18 cellular contexts compared by ENCODE assay signal in genomic region chr9:18163146-18163545, GRCh38.
A peak's percentile ranks its signal among the peaks of the same experiment; 100 is the strongest.
DNase-seq lines count a peak whose midpoint lies in the region; ATAC-seq and TF ChIP-seq lines count a peak whose summit lies in the region.
"Had no signal": no experiment of that assay in that cellular context is flagged by ENCODE, and none has a peak within 500 bp of the region (broad histone marks: within the 10 kb centered on the region; RNA-seq: fewer than 3 reads in every experiment).

No MANE protein-coding gene starts in this region.

- H3K4me1 ChIP-seq in mesendoderm (ENCODE audit: control insufficient read depth, low read depth, low read length) (peaks cover 2% of the 10 kb centered on the region), stomach (peaks cover 0 to 12% (median 3%) of the 10 kb centered on the region in 4 donors), spleen (no peaks in the 10 kb centered on the region), MM.1S (ENCODE audit: low read length) (no peaks in the 10 kb centered on the region)
- H3K4me1 ChIP-seq: BLaER1 had no signal

- no peak for TF ChIP-seq EP300 in stomach (IDR thresholded peaks at IDR 0.05)

- no peak overlapping the region for H3K27ac ChIP-seq in mesendoderm (ENCODE audit: low read depth, low read length)
- no peak overlapping the region for H3K27ac ChIP-seq in stomach
- H3K27ac ChIP-seq in spleen, result no peak overlapping the region
- H3K27ac ChIP-seq in MM.1S (ENCODE audit: low read length), result no peak overlapping the region
- H3K27ac ChIP-seq: BLaER1, C4-2B had no signal

- H3K56ac ChIP-seq in mesendoderm (ENCODE audit: low read length), result no peak overlapping the region

- TF ChIP-seq CTCF in stomach (IDR thresholded peaks at IDR 0.05) (no peak), spleen (IDR thresholded peaks at IDR 0.05 in 8 of 11, conservative IDR thresholded peaks at IDR 0.05 in 3 of 11) (no peak), MM.1S (IDR thresholded peaks at IDR 0.05; ENCODE audit: low read length) (no peak)

- ATAC-seq in Right ventricle myocardium superior (ENCODE audit: poor library complexity) (peak; percentile 41), left cardiac atrium (no peak)
- ATAC-seq: CD8-positive, alpha-beta T cell; GM23338; HCT116 had no signal

- intact Hi-C loops in Right ventricle myocardium superior (cut with DNase I) (no loop called here), left cardiac atrium (cut with DNase I) (no loop called here), stomach (cut with DNase I; ENCODE audit: low total_unique reads) (no loop called here), spleen (cut with DNase I; ENCODE audit: low total_unique reads) (no loop called here)

- no peak overlapping the region for H3K4me2 ChIP-seq in mesendoderm (ENCODE audit: low read length)
- H3K4me2 ChIP-seq in MM.1S (ENCODE audit: low read depth, low read length), result no peak overlapping the region
- H3K4me2 ChIP-seq: BLaER1, GM23338 had no signal

- TF ChIP-seq POLR2A in stomach (IDR thresholded peaks at IDR 0.05), result no peak
- TF ChIP-seq POLR2A in spleen (IDR thresholded peaks at IDR 0.05), result no peak

- H4K5ac ChIP-seq in mesendoderm (ENCODE audit: low read length), result no peak overlapping the region

- H3K79me2 ChIP-seq in mesendoderm (ENCODE audit: control insufficient read depth, insufficient read depth, low read length) (no peaks in the 10 kb centered on the region), MM.1S (ENCODE audit: low read length) (no peaks in the 10 kb centered on the region)

- no peak overlapping the region for H2AK5ac ChIP-seq in mesendoderm (ENCODE audit: low read length)

- H3K23ac ChIP-seq in mesendoderm (ENCODE audit: low read length), result no peak overlapping the region

- no peaks in the 10 kb centered on the region for H4K20me1 ChIP-seq in MM.1S (ENCODE audit: insufficient read depth, low read length)
- H4K20me1 ChIP-seq: BLaER1 had no signal

- H3K4me3 ChIP-seq in mesendoderm (ENCODE audit: low read length) (no peak overlapping the region), stomach (no peak overlapping the region), spleen (no peak overlapping the region), MM.1S (ENCODE audit: low read length) (no peak overlapping the region)
- H3K4me3 ChIP-seq: BLaER1, GM23338 had no signal

- no peak overlapping the region for H3K18ac ChIP-seq in mesendoderm (ENCODE audit: low read length)

- no peak overlapping the region for H2AFZ ChIP-seq in MM.1S (ENCODE audit: low read length)
- H2AFZ ChIP-seq: GM23338 had no signal

- no peaks in the 10 kb centered on the region for H3K27me3 ChIP-seq in mesendoderm (ENCODE audit: insufficient read depth, low read length, poor library complexity)
- H3K27me3 ChIP-seq in stomach, result no peaks in the 10 kb centered on the region
- H3K27me3 ChIP-seq in spleen (replicated peaks in 1 of 7), result no peaks in the 10 kb centered on the region
- no peaks in the 10 kb centered on the region for H3K27me3 ChIP-seq in MM.1S (replicated peaks; ENCODE audit: insufficient read depth, low read length)
- H3K27me3 ChIP-seq: BLaER1 had no signal

- H2BK5ac ChIP-seq in mesendoderm (ENCODE audit: low read length), result no peak overlapping the region

- no CpG with 5 or more reads among the region's 1 CpG for WGBS in mesendoderm (ENCODE audit: extremely low coverage, insufficient coverage, low lambda C conversion rate)
- WGBS in stomach, 5 donors, result 19 to 74% (median 25%) methylated on average over 1 of the region's 1 CpG
- WGBS in spleen, 5 donors, result 76 to 90% (median 88%) methylated on average over 1 of the region's 1 CpG

- H3K36me3 ChIP-seq in mesendoderm (ENCODE audit: control insufficient read depth, insufficient read depth, low read length), result no peaks in the 10 kb centered on the region
- H3K36me3 ChIP-seq in stomach, result no peaks in the 10 kb centered on the region
- no peaks in the 10 kb centered on the region for H3K36me3 ChIP-seq in spleen
- no peaks in the 10 kb centered on the region for H3K36me3 ChIP-seq in MM.1S (replicated peaks; ENCODE audit: insufficient read depth, low read length)
- H3K36me3 ChIP-seq: BLaER1 had no signal

- H2BK120ac ChIP-seq in mesendoderm (ENCODE audit: low read depth, low read length), result no peak overlapping the region

- no peaks in the 10 kb centered on the region for H3K9me3 ChIP-seq in stomach
- no peaks in the 10 kb centered on the region for H3K9me3 ChIP-seq in spleen
- H3K9me3 ChIP-seq in MM.1S (replicated peaks; ENCODE audit: insufficient read depth, low read length), result no peaks in the 10 kb centered on the region
- H3K9me3 ChIP-seq: BLaER1, Caco-2 had no signal

- H3K79me1 ChIP-seq in mesendoderm (ENCODE audit: low read length), result no peaks in the 10 kb centered on the region

- H4K8ac ChIP-seq in mesendoderm (ENCODE audit: low read depth, low read length), result no peak overlapping the region

- no peaks in the 10 kb centered on the region for H3F3A ChIP-seq in MM.1S (ENCODE audit: insufficient read depth, low read length)

- no peak overlapping the region for H3K9ac ChIP-seq in mesendoderm (ENCODE audit: low read length)
- H3K9ac ChIP-seq in MM.1S (ENCODE audit: low read length), result no peak overlapping the region
- H3K9ac ChIP-seq: BLaER1 had no signal

- peak overlapping the region; percentile 74 for H2BK15ac ChIP-seq in mesendoderm (replicated peaks; ENCODE audit: low read depth)

- no peaks in the 10 kb centered on the region for H3K9me2 ChIP-seq in MM.1S (replicated peaks; ENCODE audit: insufficient read depth, low read length)

- no peak overlapping the region for H3K4ac ChIP-seq in mesendoderm (ENCODE audit: low read depth, low read length)

- DNase-seq in Right ventricle myocardium superior, result no peak
- no peak for DNase-seq in left cardiac atrium
- peak; percentile 78 for DNase-seq in mesendoderm
- peak; percentile 74 for DNase-seq in stomach
- DNase-seq in spleen, result no peak
- DNase-seq in HuH-7 (ENCODE audit: low spot score), result no peak
- DNase-seq in MM.1S, result no peak
- DNase-seq: Caco-2; CD4-positive, CD25-positive, alpha-beta regulatory T cell; CD8-positive, alpha-beta T cell; DMS153; DMS79 treated with DMSO at 0.1 percent for 48 hours; GF-D8; H9 had no signal

Comparison
In these comparisons a context has a peak if more than half of its experiments do, and no peak if none do; other contexts are left out.
1. DNase-seq: peak in mesendoderm (single experiment) and stomach (single experiment); none in Right ventricle myocardium superior (single experiment), left cardiac atrium (single experiment), spleen (single experiment), HuH-7 (single experiment) and MM.1S (single experiment).